Comparison of ENCODE assay signal across 8 cellular contexts in the genomic region with DNA sequence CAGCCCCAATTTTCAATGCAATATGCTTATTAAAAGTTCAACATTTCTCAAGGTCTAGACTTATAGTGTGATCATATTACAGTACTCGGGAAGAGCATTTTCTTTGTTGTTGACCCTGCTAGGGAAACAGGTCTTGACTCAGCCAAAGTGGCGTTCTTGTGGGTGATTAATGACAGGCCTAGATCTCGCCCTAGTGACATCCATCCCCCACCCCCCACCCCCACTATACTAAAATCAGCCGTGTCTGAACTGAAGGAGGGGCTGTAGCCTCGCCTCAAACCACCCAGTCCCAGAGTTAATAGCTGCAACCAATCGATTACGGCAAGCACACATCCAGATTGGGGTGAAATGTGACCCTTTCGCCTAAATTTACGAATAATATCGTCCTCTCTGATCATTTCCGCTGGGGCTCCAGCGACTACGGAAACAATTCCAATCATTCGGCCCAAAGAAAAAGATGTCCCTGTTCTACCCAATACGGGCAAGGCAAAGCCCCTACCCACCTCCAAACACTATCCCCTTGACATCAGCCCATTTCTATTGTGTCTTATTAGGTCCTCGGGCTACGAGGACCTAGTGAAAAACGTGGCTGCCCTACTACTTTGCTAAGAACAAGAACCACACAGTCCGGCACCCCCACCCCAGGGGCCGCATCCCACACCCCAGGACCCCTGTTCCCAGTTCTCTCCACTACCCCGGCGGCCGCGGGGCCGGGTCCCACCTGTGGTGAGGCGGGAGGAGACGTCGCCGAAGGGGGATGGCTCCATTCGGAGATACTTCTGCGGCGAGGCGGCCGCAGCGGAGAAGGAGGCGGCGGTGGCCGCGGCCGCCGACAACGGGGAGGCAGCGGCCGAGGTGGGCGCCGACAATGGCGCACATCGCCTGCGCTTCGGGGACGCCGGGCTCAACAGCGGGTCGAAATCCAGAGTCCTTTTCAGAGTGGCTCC. TPM values are rescaled to one million over a fixed set of nuclear protein-coding genes. Genes with fewer than 3 reads are reported as not detected.
DNase-seq lines count a peak whose midpoint lies in the region; ATAC-seq, FAIRE-seq and TF ChIP-seq lines count a peak whose summit lies in the region.

No MANE protein-coding gene starts in this region.

- H2AFZ ChIP-seq in K562 (ENCODE audit: low read depth, low read length) (peak overlapping the region; percentile 87; the same call in 1 of the 2 replicates), smooth muscle cell (ENCODE audit: low read depth) (no peak overlapping the region)

- peak; percentile 35; the same call in 1 of the 2 replicates for TF ChIP-seq EP300 in K562 (IDR thresholded peaks at IDR 0.05; ENCODE audit: low read length)

- peak overlapping the region; percentile 93 for H3K4me2 ChIP-seq in K562 (ENCODE audit: insufficient read depth, low read length)
- H3K4me2 ChIP-seq in smooth muscle cell, result peak overlapping the region; percentile 100

- DNase-seq in AML-193 (lab: John Stamatoyannopoulos, UW) (peak; percentile 35 to 38), Kasumi-1 (lab: John Stamatoyannopoulos, UW) (peak; percentile 38 to 55), K562 (ENCODE audit: extremely low read depth in 1 of 4, low spot score in 3 of 4) (peak; percentile 72 to 88 (median 82)), smooth muscle cell (lab: John Stamatoyannopoulos, UW; ENCODE audit: unreplicated experiment) (peak; percentile 46), KG1 (lab: John Stamatoyannopoulos, UW) (no peak)

- peaks cover 36% of the 10 kb centered on the region for H3K36me3 ChIP-seq in K562 (ENCODE audit: control insufficient read depth, insufficient read depth, low read length)
- peaks cover 3% of the 10 kb centered on the region; the same call in 1 of the 2 replicates for H3K36me3 ChIP-seq in iPS-20b (ENCODE audit: insufficient read depth, low read depth, low read length)
- H3K36me3 ChIP-seq in smooth muscle cell (ENCODE audit: low read depth), result no peaks in the 10 kb centered on the region

- peaks cover 8 to 13% of the 10 kb centered on the region in 2 experiments for H3K4me1 ChIP-seq in K562 (replicated peaks in 1 of 2; ENCODE audit: control insufficient read depth in 2 of 2, insufficient read depth in 2 of 2, low read length in 2 of 2)
- H3K4me1 ChIP-seq in iPS-20b (ENCODE audit: insufficient read depth, low read length), result peaks cover 14% of the 10 kb centered on the region
- peaks cover 23% of the 10 kb centered on the region for H3K4me1 ChIP-seq in smooth muscle cell (ENCODE audit: low read depth)

- peak; percentile 12 for ATAC-seq in SK-N-SH treated with all-trans-retinoic acid at 6 μM for 48 hours
- peak; percentile 59 for ATAC-seq in K562

- CTCF ChIA-PET in K562 (lab: Yijun Ruan, JAX; ENCODE audit: low intra/inter-chr PET ratio), result interaction anchor here (0.7 kb wide), 1 partner anchor 92 kb away, joined by 3 read pairs; no protein-coding TSS in a partner anchor

- under 1% methylated on average over 52 of the region's 54 CpGs for WGBS in K562 (ENCODE audit: insufficient coverage, low coverage, missing lambda C conversion rate)
- WGBS in smooth muscle cell (ENCODE audit: low lambda C conversion rate), result under 1% methylated on average over 52 of the region's 54 CpGs

- H3K4me3 ChIP-seq in K562 (peak overlapping the region; percentile 96), iPS-20b (ENCODE audit: low read length) (peak overlapping the region; percentile 99), smooth muscle cell (peak overlapping the region; percentile 88)

- intact Hi-C loops in K562 (cut with micrococcal nuclease), result loop anchor here (2.0 to 10.0 kb wide), 4 partner anchors 56 to 226 kb away; a partner anchor contains a TSS

- peaks cover 43% of the 10 kb centered on the region for H4K20me1 ChIP-seq in K562 (replicated peaks; ENCODE audit: control insufficient read depth, insufficient read depth, low read length)
- H4K20me1 ChIP-seq in smooth muscle cell (ENCODE audit: low read depth), result peaks cover 53% of the 10 kb centered on the region

- peak in 1 of 2 experiments; percentile 4; a peak in 1 of 4 replicates for TF ChIP-seq RAD21 in K562 (CRISPR knock-in tag; conservative IDR thresholded peaks at IDR 0.05 in 1 of 2, IDR thresholded peaks at IDR 0.05 in 1 of 2)

- H3K27ac ChIP-seq in K562 (ENCODE audit: extremely low read depth, low read depth, low read length) (peak overlapping the region; percentile 90), iPS-20b (ENCODE audit: low read length) (peak overlapping the region; percentile 27), smooth muscle cell (ENCODE audit: low read depth) (peak overlapping the region; percentile 96)

- peaks cover 12% of the 10 kb centered on the region for H3F3A ChIP-seq in smooth muscle cell (ENCODE audit: low read depth)

- H3K9ac ChIP-seq in K562 (ENCODE audit: insufficient read depth in 1 of 2, low read depth in 2 of 2, low read length in 2 of 2) (peak overlapping the region; percentile 90 to 99), iPS-20b (ENCODE audit: low read depth, low read length) (peak overlapping the region; percentile 94), smooth muscle cell (ENCODE audit: low read depth) (peak overlapping the region; percentile 97)

- in situ Hi-C loops in K562 (cut with MboI), result no loop called here

- H3K9me3 ChIP-seq in K562 (replicated peaks; ENCODE audit: control insufficient read depth, insufficient read depth, low read depth, low read length), result no peaks in the 10 kb centered on the region
- no peaks in the 10 kb centered on the region for H3K9me3 ChIP-seq in iPS-20b (ENCODE audit: insufficient read depth, low read depth, low read length)
- no peaks in the 10 kb centered on the region for H3K9me3 ChIP-seq in smooth muscle cell (replicated peaks; ENCODE audit: low read depth)

- FAIRE-seq in K562 (lab: Jason Lieb, UNC), result peak; percentile 80

- H3K79me2 ChIP-seq in K562 (ENCODE audit: control insufficient read depth, insufficient read depth, low read length) (peaks cover 60% of the 10 kb centered on the region), smooth muscle cell (ENCODE audit: low read depth) (peaks cover 59% of the 10 kb centered on the region)

- H3K27me3 ChIP-seq in K562 (ENCODE audit: control insufficient read depth in 2 of 2, insufficient read depth in 2 of 2, low read length in 2 of 2) (no peaks in the 10 kb centered on the region), iPS-20b (ENCODE audit: insufficient read depth, low read length) (no peaks in the 10 kb centered on the region), smooth muscle cell (ENCODE audit: low read depth) (no peaks in the 10 kb centered on the region)

- POLR2A ChIA-PET in K562 (lab: Yijun Ruan, JAX), result interaction anchor here (0.6 to 7.8 kb wide), 11 partner anchors 8 to 244 kb away, joined by 3 to 77 read pairs (median 4); no protein-coding TSS in a partner anchor

- TF ChIP-seq CTCF in K562 (IDR thresholded peaks at IDR 0.05 in 2 of 3, conservative IDR thresholded peaks at IDR 0.05 in 1 of 3; ENCODE audit: insufficient read depth in 2 of 3, low read depth in 1 of 3, low read length in 3 of 3) (peak in 2 of 3 experiments; percentile 24 to 44; a peak in 3 of 6 replicates), smooth muscle cell (IDR thresholded peaks at IDR 0.05; ENCODE audit: borderline replicate concordance, insufficient read depth, poor library complexity, severe bottlenecking) (no peak)

- TF ChIP-seq POLR2A in GM19099 (IDR thresholded peaks at IDR 0.05; ENCODE audit: extremely low read depth, insufficient read length, low read depth) (peak; percentile 34), K562 (conservative IDR thresholded peaks at IDR 0.05) (no peak; the same call in none of the 2 replicates)

- no TSS peak for BruUV-seq in K562 (replicated peaks; lab: Mats Ljungman, UMichigan)

- H3K9me1 ChIP-seq in K562 (ENCODE audit: control insufficient read depth, insufficient read depth, low read length), result no peaks in the 10 kb centered on the region

TF ChIP-seq in K562, 482 proteins besides CTCF, POLR2A, EP300 and RAD21 (continues in another document):
- TF ChIP-seq BCL6 (CRISPR knock-in tag; IDR thresholded peaks at IDR 0.05) (no peak), SMAD2 (IDR thresholded peaks at IDR 0.05; ENCODE audit: low read depth, low read length) (no peak), ZNF274 (IDR thresholded peaks at IDR 0.05; ENCODE audit: borderline replicate concordance, low read depth, low read length) (0 out of 2 replicates have a peak, but pooled peaks have one; percentile 15), SP1 (CRISPR knock-in tag; IDR thresholded peaks at IDR 0.05) (peak; percentile 58), MAZ (CRISPR knock-in tag; conservative IDR thresholded peaks at IDR 0.05 in 1 of 2, IDR thresholded peaks at IDR 0.05 in 1 of 2) (no peak), KDM2B (CRISPR knock-in tag; IDR thresholded peaks at IDR 0.05) (no peak)
- TF ChIP-seq, protein P1, sequence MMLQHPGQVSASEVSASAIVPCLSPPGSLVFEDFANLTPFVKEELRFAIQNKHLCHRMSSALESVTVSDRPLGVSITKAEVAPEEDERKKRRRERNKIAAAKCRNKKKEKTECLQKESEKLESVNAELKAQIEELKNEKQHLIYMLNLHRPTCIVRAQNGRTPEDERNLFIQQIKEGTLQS (IDR thresholded peaks at IDR 0.05), result no peak
- TF ChIP-seq, protein P1 (CRISPR knock-in tag; conservative IDR thresholded peaks at IDR 0.05), result peak; percentile 64; the same call in 1 of the 2 replicates

RNA-seq across cellular contexts. Expression of a gene that starts 1.0 kb away (rescaled TPM):
- 39.9 and 72.7 TPM in 2 replicates for total RNA-seq in K562 (2011; cell fraction: chromatin; rRNA removed; ENCODE audit: low replicate concordance)
- total RNA-seq in K562 (2011; cell fraction: nucleolus; rRNA removed), result 43.6 and 44.0 TPM in 2 replicates
- 65.6 and 75.4 TPM in 2 replicates for total RNA-seq in K562 (2011; cell fraction: nucleoplasm; rRNA removed)
- 28.1 and 31.1 TPM in 2 replicates for total RNA-seq in K562 (2014; rRNA removed)
- 20.0 and 20.3 TPM in 2 replicates for total RNA-seq in K562 (2014; rRNA removed; fragmentation: Illumina TruSeq; extraction: Trizol)
- 15.7 and 16.0 TPM in 2 replicates for total RNA-seq in K562 (2015; rRNA removed; fragmentation: Illumina TruSeq; extraction: Trizol)
- total RNA-seq in K562 (2021), result 57.4 and 63.9 TPM in 2 replicates
- polyA plus RNA-seq in K562 (2011; rRNA removed), result 31.8 and 34.2 TPM in 2 replicates
- 17.0 and 25.7 TPM in 2 replicates for polyA plus RNA-seq in K562 (2011; cell fraction: cytosol; rRNA removed)
- 36.0 and 50.3 TPM in 2 replicates for polyA plus RNA-seq in K562 (2011; cell fraction: nucleus; rRNA removed)
- polyA plus RNA-seq in K562 (2012), result 49.2 and 53.0 TPM in 2 replicates
- polyA plus RNA-seq in K562 (2014; fragmentation: Illumina TruSeq; extraction: Trizol), result 37.6 and 38.8 TPM in 2 replicates
- 1 to 10 TPM; 5.8 to 9.1 TPM for polyA plus RNA-seq in K562 (2014; fragmentation: Nextera tagmentation; extraction: Ambion mirVana)
- 38.3 and 47.4 TPM in 2 replicates for polyA plus RNA-seq in K562 (2014; rRNA removed)
- 20.1 and 24.1 TPM in 2 replicates for polyA minus RNA-seq in K562 (2011; rRNA and poly(A)+ RNA removed)
- 21.3 and 26.2 TPM in 2 replicates for polyA minus RNA-seq in K562 (2011; cell fraction: cytosol; rRNA and poly(A)+ RNA removed)
- 37.4 and 45.0 TPM in 2 replicates for polyA minus RNA-seq in K562 (2011; cell fraction: nucleus; rRNA and poly(A)+ RNA removed)
- total RNA-seq in smooth muscle cell, result 29.5 and 29.6 TPM in 2 replicates
- polyA plus RNA-seq in smooth muscle cell, result 50.5 and 60.3 TPM in 2 replicates

Comparison
In these comparisons a context has a peak if more than half of its experiments do, and no peak if none do; other contexts are left out.
1. H3K27ac ChIP-seq: peak in every context shown above with its lines; median percentile 96 in smooth muscle cell; 90 in K562; 27 in iPS-20b.